Comparison of ENCODE assay signal across 24 cellular contexts in the genomic region with DNA sequence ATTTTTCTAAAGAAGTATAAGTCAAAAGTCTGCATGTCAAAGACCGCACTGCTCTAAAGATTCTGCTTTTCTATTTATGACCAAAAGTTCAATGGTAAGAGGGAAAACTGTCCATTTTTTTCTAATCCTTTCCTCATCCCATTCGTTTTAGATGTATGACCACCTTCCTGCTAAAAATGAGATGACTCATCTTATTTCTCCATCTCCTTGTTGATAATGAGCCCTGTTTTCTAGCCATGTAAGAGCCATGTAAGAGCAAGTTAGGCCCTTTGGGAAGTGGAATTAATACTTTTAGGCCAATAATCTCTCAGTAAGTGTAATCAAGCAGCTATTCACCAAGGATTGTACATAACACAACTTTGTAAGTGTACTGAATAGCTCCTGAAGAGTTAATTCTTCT.
"Had no signal": no experiment of that assay in that cellular context is flagged by ENCODE, and none has a peak within 500 bp of the region (broad histone marks: within the 10 kb centered on the region; RNA-seq: fewer than 3 reads in every experiment).

No MANE protein-coding gene starts in this region.

- DNase-seq: activated B cell treated with CpG ODN at 0.5 μM for 24 hours; activated CD4-positive, alpha-beta T cell treated with anti-CD3 and anti-CD28 coated beads for 36 hours; activated CD4-positive, alpha-beta T cell treated with anti-CD3 and anti-CD28 coated beads, Interleukin-2, amount 50 U/mL, for 4 hours; activated CD8-positive, alpha-beta memory T cell treated with anti-CD3 and anti-CD28 coated beads, Interleukin-2, amount 50 U/mL, for 48 hours; activated naive CD4-positive, alpha-beta T cell treated with Interleukin-2 at 50 U/mL for 16 hours; activated naive CD8-positive, alpha-beta T cell treated with anti-CD3 and anti-CD28 coated beads for 36 hours; activated T-cell treated with anti-CD3 and anti-CD28 coated beads, Interleukin-2, amount 50 U/mL, for 48 hours; amniotic stem cell; effector CD4-positive, alpha-beta T cell; islet precursor cell; left cardiac atrium; occipital lobe; posterior cingulate gyrus; sigmoid colon; stimulated activated CD4-positive, alpha-beta T cell treated with anti-CD3 and anti-CD28 coated beads, Interleukin-15, amount 100 ng/mL, for 24 hours; stomach; T-helper 9 cell; transverse colon; uterus had no signal

- H3K36me3 ChIP-seq: cardiac muscle cell, sigmoid colon, stomach, suprapubic skin, transverse colon, uterus had no signal

- H3K4me1 Mint-ChIP-seq: activated B cell treated with CpG ODN at 0.5 μM for 24 hours; activated naive CD8-positive, alpha-beta T cell treated with anti-CD3 and anti-CD28 coated beads for 36 hours; stimulated activated memory B cell treated with anti-CD40 and anti-IgM and Interleukin-4, amounts not matched to agents 10 μg/mL and 1 μg/mL and 100 μg/mL, for 72 hours had no signal

- H3K4me1 ChIP-seq: uterus had no signal

- H3K27me3 Mint-ChIP-seq: activated B cell treated with CpG ODN at 0.5 μM for 24 hours; activated CD4-positive, alpha-beta T cell treated with anti-CD3 and anti-CD28 coated beads for 36 hours; activated naive CD8-positive, alpha-beta T cell treated with anti-CD3 and anti-CD28 coated beads for 36 hours; dendritic cell treated with granulocyte-macrophage colony-stimulating factor and Interleukin-4, amounts not matched to agents 40 ng/mL and 50 ng/mL, for 4 days; stimulated activated memory B cell treated with anti-CD40 and anti-IgM and Interleukin-4, amounts not matched to agents 10 μg/mL and 1 μg/mL and 100 μg/mL, for 72 hours had no signal

- H3K27ac ChIP-seq: cardiac muscle cell, sigmoid colon, stomach, suprapubic skin, transverse colon, uterus had no signal

- H3K36me3 Mint-ChIP-seq: activated naive CD8-positive, alpha-beta T cell treated with anti-CD3 and anti-CD28 coated beads for 36 hours; stimulated activated memory B cell treated with anti-CD40 and anti-IgM and Interleukin-4, amounts not matched to agents 10 μg/mL and 1 μg/mL and 100 μg/mL, for 72 hours had no signal

- H3K9me3 Mint-ChIP-seq: activated B cell treated with CpG ODN at 0.5 μM for 24 hours; activated naive CD8-positive, alpha-beta T cell treated with anti-CD3 and anti-CD28 coated beads for 36 hours; stimulated activated memory B cell treated with anti-CD40 and anti-IgM and Interleukin-4, amounts not matched to agents 10 μg/mL and 1 μg/mL and 100 μg/mL, for 72 hours had no signal

- H3K4me3 ChIP-seq: cardiac muscle cell, sigmoid colon, smooth muscle cell, stomach, suprapubic skin, transverse colon, uterus had no signal

- H3K27ac Mint-ChIP-seq: activated B cell treated with CpG ODN at 0.5 μM for 24 hours; activated CD4-positive, alpha-beta T cell treated with anti-CD3 and anti-CD28 coated beads for 36 hours; activated naive CD8-positive, alpha-beta T cell treated with anti-CD3 and anti-CD28 coated beads for 36 hours; dendritic cell treated with granulocyte-macrophage colony-stimulating factor and Interleukin-4, amounts not matched to agents 40 ng/mL and 50 ng/mL, for 4 days; stimulated activated memory B cell treated with anti-CD40 and anti-IgM and Interleukin-4, amounts not matched to agents 10 μg/mL and 1 μg/mL and 100 μg/mL, for 72 hours had no signal

- H3K27me3 ChIP-seq: cardiac muscle cell, sigmoid colon, stomach, suprapubic skin, transverse colon, uterus had no signal

- H3K9me3 ChIP-seq: sigmoid colon, stomach, suprapubic skin, transverse colon, uterus had no signal

- H3K4me3 Mint-ChIP-seq: activated B cell treated with CpG ODN at 0.5 μM for 24 hours; activated CD4-positive, alpha-beta T cell treated with anti-CD3 and anti-CD28 coated beads for 36 hours; activated naive CD8-positive, alpha-beta T cell treated with anti-CD3 and anti-CD28 coated beads for 36 hours; dendritic cell treated with granulocyte-macrophage colony-stimulating factor and Interleukin-4, amounts not matched to agents 40 ng/mL and 50 ng/mL, for 4 days; stimulated activated memory B cell treated with anti-CD40 and anti-IgM and Interleukin-4, amounts not matched to agents 10 μg/mL and 1 μg/mL and 100 μg/mL, for 72 hours had no signal
